7 cellular contexts compared by ENCODE assay signal in the genomic region with DNA sequence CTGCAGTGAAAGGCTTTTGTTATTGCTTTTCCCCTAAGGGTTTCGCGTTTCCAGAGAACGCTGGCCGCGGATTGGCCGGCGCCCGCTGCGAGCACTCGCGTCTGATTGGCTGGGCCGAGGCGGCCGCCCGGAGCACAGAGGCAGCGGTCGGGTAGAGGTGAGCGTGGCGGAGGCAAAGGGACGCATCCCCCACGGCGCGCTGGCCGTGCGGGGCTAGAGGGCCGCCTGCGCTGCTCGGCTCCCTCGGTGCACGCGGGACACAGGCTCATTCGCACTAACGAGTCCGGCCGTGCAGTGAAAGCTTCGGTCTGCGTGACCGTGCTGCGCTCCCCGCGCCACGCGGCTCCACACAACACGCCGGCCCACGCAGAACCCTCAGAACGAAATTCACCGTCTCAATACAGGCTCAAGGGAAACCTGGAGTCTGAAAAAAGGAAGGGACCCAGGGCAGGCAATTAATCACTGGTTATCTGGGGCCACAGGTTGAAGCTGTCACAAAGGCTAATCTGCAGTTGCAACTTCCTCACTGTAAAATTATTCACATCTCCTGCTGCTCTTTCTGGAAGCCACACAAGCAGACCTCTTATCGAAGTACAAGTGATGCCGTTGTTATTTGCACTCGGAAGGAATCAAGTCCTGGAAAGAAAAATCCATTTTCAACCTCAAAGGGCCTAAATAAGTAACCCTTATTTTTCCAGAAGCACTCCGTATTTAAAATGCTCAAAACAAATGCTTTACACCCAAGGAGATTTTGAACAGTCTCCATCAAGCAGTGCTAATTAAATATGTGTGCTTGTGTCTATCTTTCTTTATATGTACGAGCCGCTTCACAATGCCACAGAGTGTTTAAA.
A peak's percentile ranks its signal among the peaks of the same experiment; 100 is the strongest.
DNase-seq lines count a peak whose midpoint lies in the region; ATAC-seq and TF ChIP-seq lines count a peak whose summit lies in the region.

No MANE protein-coding gene starts in this region.

- ATAC-seq in T-cell (replicated peaks in 1 of 4): peak in 1 of 4 experiments; percentile 23
- ATAC-seq in stimulated activated effector memory CD8-positive, alpha-beta T cell treated with anti-CD3 and anti-CD28 coated beads, Interleukin-12 subunit alpha, Interleukin-12 subunit beta, amount 100 ng/mL, for 72 hours: peak; percentile 55

- peaks cover 27 to 30% of the 10 kb centered on the region in 2 donors for H3K27me3 Mint-ChIP-seq in T-cell

- CTCF ChIA-PET in T-cell (lab: Charles Lee): no interaction called here

- peaks cover 32 to 45% (median 33%) of the 10 kb centered on the region in 3 donors for H3K4me1 Mint-ChIP-seq in T-cell
- peaks cover 5% of the 10 kb centered on the region for H3K4me1 Mint-ChIP-seq in stimulated activated effector memory CD8-positive, alpha-beta T cell treated with anti-CD3 and anti-CD28 coated beads, Interleukin-12 subunit alpha, Interleukin-12 subunit beta, amount 100 ng/mL, for 72 hours

- H3K27ac Mint-ChIP-seq in T-cell: no peak overlapping the region
- no peak overlapping the region for H3K27ac Mint-ChIP-seq in stimulated activated effector memory CD8-positive, alpha-beta T cell treated with anti-CD3 and anti-CD28 coated beads, Interleukin-12 subunit alpha, Interleukin-12 subunit beta, amount 100 ng/mL, for 72 hours

- H3K36me3 Mint-ChIP-seq in T-cell: no peaks in the 10 kb centered on the region
- H3K36me3 Mint-ChIP-seq in stimulated activated effector memory CD8-positive, alpha-beta T cell treated with anti-CD3 and anti-CD28 coated beads, Interleukin-12 subunit alpha, Interleukin-12 subunit beta, amount 100 ng/mL, for 72 hours: peaks cover 5% of the 10 kb centered on the region

- WGBS in lower leg skin, 2 donors: 5 to 7% methylated on average over 45 to 47 of the region's 54 CpGs

- intact Hi-C loops in lower leg skin (cut with DNase I; ENCODE audit: low total_unique reads): no loop called here

- peak; percentile 48 for DNase-seq in GOT3 (lab: John Stamatoyannopoulos, UW)
- peak; percentile 76 for DNase-seq in NCI-H1092 treated with DMSO at 0.1 percent for 48 hours (lab: John Stamatoyannopoulos, UW)
- peak in 2 of 34 experiments; percentile 4 to 21 for DNase-seq in T-cell
- DNase-seq in ecto neural progenitor cell (ENCODE audit: low spot score): peak; percentile 90
- peak; percentile 59 to 94 for DNase-seq in lower leg skin (ENCODE audit: low spot score in 2 of 2)
- peak in 1 of 2 donors; percentile 3 for DNase-seq in stimulated activated effector memory CD8-positive, alpha-beta T cell treated with anti-CD3 and anti-CD28 coated beads, Interleukin-12 subunit alpha, Interleukin-12 subunit beta, amount 100 ng/mL, for 72 hours (ENCODE audit: low spot score in 2 of 2)

- peak overlapping the region; percentile 4 to 71 (median 51) for H3K4me3 Mint-ChIP-seq in T-cell
- H3K4me3 Mint-ChIP-seq in stimulated activated effector memory CD8-positive, alpha-beta T cell treated with anti-CD3 and anti-CD28 coated beads, Interleukin-12 subunit alpha, Interleukin-12 subunit beta, amount 100 ng/mL, for 72 hours: peak overlapping the region; percentile 22

- no peak for TF ChIP-seq CTCF in lower leg skin (IDR thresholded peaks at IDR 0.05)

- H3K4me3 ChIP-seq in GM08714 (ENCODE audit: low read length) (peak overlapping the region; percentile 37; the same call in 1 of the 2 replicates), lower leg skin (ENCODE audit: low read depth, poor library complexity, severe bottlenecking) (peak overlapping the region; percentile 39)

- no peak for TF ChIP-seq POLR2A in lower leg skin (IDR thresholded peaks at IDR 0.05)

- POLR2A ChIA-PET in T-cell (lab: Charles Lee): interaction anchor here in 1 of 2 donors (0.7 kb wide), 1 partner anchor 69 kb away, joined by 9 read pairs; no protein-coding TSS in a partner anchor

- H3K9me3 Mint-ChIP-seq in T-cell: no peaks in the 10 kb centered on the region
- peaks cover 3% of the 10 kb centered on the region for H3K9me3 Mint-ChIP-seq in stimulated activated effector memory CD8-positive, alpha-beta T cell treated with anti-CD3 and anti-CD28 coated beads, Interleukin-12 subunit alpha, Interleukin-12 subunit beta, amount 100 ng/mL, for 72 hours
